ENCODE assay signal across 22 cellular contexts in genomic region chr19:29303035-29303706, GRCh38.
DNase-seq lines count a peak whose midpoint lies in the region; ATAC-seq, FAIRE-seq and TF ChIP-seq lines count a peak whose summit lies in the region.
"Had no signal": no experiment of that assay in that cellular context is flagged by ENCODE, and none has a peak within 500 bp of the region (broad histone marks: within the 10 kb centered on the region; RNA-seq: fewer than 3 reads in every experiment).

No MANE protein-coding gene starts in this region.

- no peaks in the 10 kb centered on the region for H3K9me3 ChIP-seq in gastroesophageal sphincter

- TF ChIP-seq EP300 in gastroesophageal sphincter (IDR thresholded peaks at IDR 0.05), result no peak

- peaks cover 2% of the 10 kb centered on the region for H3K9me3 Mint-ChIP-seq in activated CD8-positive, alpha-beta memory T cell treated with anti-CD3 and anti-CD28 coated beads, Interleukin-2, amount 10 ng/mL, durations not matched to agents 7 days and 5 days (ENCODE audit: low read depth)
- no peaks in the 10 kb centered on the region for H3K9me3 Mint-ChIP-seq in activated naive CD8-positive, alpha-beta T cell (ENCODE audit: low read depth)
- no peaks in the 10 kb centered on the region for H3K9me3 Mint-ChIP-seq in natural killer cell

- no peaks in the 10 kb centered on the region for H3K36me3 ChIP-seq in gastroesophageal sphincter
- H3K36me3 ChIP-seq: BLaER1 treated with 17β-estradiol and CSF1 and Interleukin-3, amounts not matched to agents 10 nM and 100 nM had no signal

- no peak for FAIRE-seq in urothelium cell line (lab: Jason Lieb, UNC)
- FAIRE-seq: A204.1, GM12891, GM18507 had no signal

- TF ChIP-seq CTCF in natural killer cell (IDR thresholded peaks at IDR 0.05), result no peak
- no peak for TF ChIP-seq CTCF in gastroesophageal sphincter (IDR thresholded peaks at IDR 0.05)

- peak; percentile 45 for ATAC-seq in activated CD8-positive, alpha-beta memory T cell treated with anti-CD3 and anti-CD28 coated beads, Interleukin-2, amount 10 ng/mL, durations not matched to agents 7 days and 5 days
- ATAC-seq in natural killer cell (peak in 1 of 3 donors; percentile 19), gastroesophageal sphincter (no peak), GM18868 (IDR thresholded peaks at IDR 0.05; ENCODE audit: unreplicated experiment) (no peak)
- ATAC-seq in stimulated activated naive CD8-positive, alpha-beta T cell treated with anti-CD3 and anti-CD28 coated beads, Interleukin-15, Interleukin-2, amounts not matched to agents 100 U/mL and 50 U/mL, for 24 hours, result no peak
- ATAC-seq: HCT116 had no signal

- no peaks in the 10 kb centered on the region for H3K4me1 ChIP-seq in gastroesophageal sphincter

- WGBS in gastroesophageal sphincter (ENCODE audit: low coverage in 1 of 2), 2 donors, result 86 to 87% methylated on average over 4 to 6 of the region's 11 CpGs

- peaks cover 27% of the 10 kb centered on the region for H3K4me1 Mint-ChIP-seq in activated CD8-positive, alpha-beta memory T cell treated with anti-CD3 and anti-CD28 coated beads, Interleukin-2, amount 10 ng/mL, durations not matched to agents 7 days and 5 days
- H3K4me1 Mint-ChIP-seq in activated naive CD8-positive, alpha-beta T cell (ENCODE audit: low read depth), result no peaks in the 10 kb centered on the region
- H3K4me1 Mint-ChIP-seq in natural killer cell, result peaks cover 21 to 23% of the 10 kb centered on the region in 2 donors

- peak overlapping the region; percentile 11 for H3K27ac Mint-ChIP-seq in activated CD8-positive, alpha-beta memory T cell treated with anti-CD3 and anti-CD28 coated beads, Interleukin-2, amount 10 ng/mL, durations not matched to agents 7 days and 5 days
- H3K27ac Mint-ChIP-seq in activated naive CD8-positive, alpha-beta T cell, result peak overlapping the region; percentile 25
- no peak overlapping the region for H3K27ac Mint-ChIP-seq in natural killer cell

- peaks cover 50% of the 10 kb centered on the region for H3K27me3 ChIP-seq in gastroesophageal sphincter
- H3K27me3 ChIP-seq: BLaER1 treated with 17β-estradiol and CSF1 and Interleukin-3, amounts not matched to agents 10 nM and 100 nM had no signal

- intact Hi-C loops in natural killer cell (cut with micrococcal nuclease), result no loop called here

- peak overlapping the region; percentile 3 for H3K4me3 Mint-ChIP-seq in activated CD8-positive, alpha-beta memory T cell treated with anti-CD3 and anti-CD28 coated beads, Interleukin-2, amount 10 ng/mL, durations not matched to agents 7 days and 5 days
- no peak overlapping the region for H3K4me3 Mint-ChIP-seq in activated naive CD8-positive, alpha-beta T cell
- H3K4me3 Mint-ChIP-seq in natural killer cell, result peak overlapping the region; percentile 55

- TF ChIP-seq POLR2A in gastroesophageal sphincter (IDR thresholded peaks at IDR 0.05), result no peak

- H3K27me3 Mint-ChIP-seq in activated CD8-positive, alpha-beta memory T cell treated with anti-CD3 and anti-CD28 coated beads, Interleukin-2, amount 10 ng/mL, durations not matched to agents 7 days and 5 days, result peaks cover 56% of the 10 kb centered on the region
- peaks cover 6% of the 10 kb centered on the region for H3K27me3 Mint-ChIP-seq in activated naive CD8-positive, alpha-beta T cell
- peaks cover 8 to 20% of the 10 kb centered on the region in 2 donors for H3K27me3 Mint-ChIP-seq in natural killer cell (ENCODE audit: low read depth in 2 of 2)

- no peak overlapping the region for H3K27ac ChIP-seq in gastroesophageal sphincter
- H3K27ac ChIP-seq: BLaER1 treated with 17β-estradiol and CSF1 and Interleukin-3, amounts not matched to agents 10 nM and 100 nM; GM23248 had no signal

- no peak overlapping the region for H3K4me3 ChIP-seq in gastroesophageal sphincter
- H3K4me3 ChIP-seq: BLaER1 treated with 17β-estradiol and CSF1 and Interleukin-3, amounts not matched to agents 10 nM and 100 nM; GM23248 had no signal

- no peaks in the 10 kb centered on the region for H3K36me3 Mint-ChIP-seq in activated CD8-positive, alpha-beta memory T cell treated with anti-CD3 and anti-CD28 coated beads, Interleukin-2, amount 10 ng/mL, durations not matched to agents 7 days and 5 days
- H3K36me3 Mint-ChIP-seq in activated naive CD8-positive, alpha-beta T cell, result no peaks in the 10 kb centered on the region
- no peaks in the 10 kb centered on the region for H3K36me3 Mint-ChIP-seq in natural killer cell

- DNase-seq in activated CD8-positive, alpha-beta memory T cell treated with anti-CD3 and anti-CD28 coated beads, Interleukin-2, amount 10 ng/mL, durations not matched to agents 7 days and 5 days, result peak; percentile 62
- DNase-seq in activated CD8-positive, alpha-beta memory T cell treated with anti-CD3 and anti-CD28 coated beads for 24 hours, result no peak
- no peak for DNase-seq in natural killer cell
- peak; percentile 40 for DNase-seq in urothelium cell line (ENCODE audit: low spot score)
- no peak for DNase-seq in stimulated activated naive CD8-positive, alpha-beta T cell treated with anti-CD3 and anti-CD28 coated beads, Interleukin-15, Interleukin-2, amounts not matched to agents 100 U/mL and 50 U/mL, for 24 hours
- DNase-seq: DND-41, GF-D8, GM23248, KG1, NCI-H1092, NCI-H2081 treated with DMSO at 0.1 percent for 48 hours, NCI-H2227 treated with DMSO at 0.1 percent for 48 hours, NCI-H524, SHP77 treated with DMSO at 0.1 percent for 48 hours had no signal

- CTCF ChIA-PET in activated CD8-positive, alpha-beta memory T cell treated with anti-CD3 and anti-CD28 coated beads, Interleukin-2, amount 10 ng/mL, durations not matched to agents 7 days and 5 days (lab: Charles Lee), result interaction anchor here (1.7 kb wide), 1 partner anchor 43 kb away, joined by 3 read pairs; no protein-coding TSS in a partner anchor

Comparison
In these comparisons a context has a peak if more than half of its experiments do, and no peak if none do; other contexts are left out.
1. DNase-seq: peak in activated CD8-positive, alpha-beta memory T cell treated with anti-CD3 and anti-CD28 coated beads, Interleukin-2, amount 10 ng/mL, durations not matched to agents 7 days and 5 days (single experiment) and urothelium cell line (single experiment); none in activated CD8-positive, alpha-beta memory T cell treated with anti-CD3 and anti-CD28 coated beads for 24 hours (single experiment), natural killer cell (single experiment) and stimulated activated naive CD8-positive, alpha-beta T cell treated with anti-CD3 and anti-CD28 coated beads, Interleukin-15, Interleukin-2, amounts not matched to agents 100 U/mL and 50 U/mL, for 24 hours (single experiment).
2. H3K27ac Mint-ChIP-seq: peak in activated CD8-positive, alpha-beta memory T cell treated with anti-CD3 and anti-CD28 coated beads, Interleukin-2, amount 10 ng/mL, durations not matched to agents 7 days and 5 days (single experiment) and activated naive CD8-positive, alpha-beta T cell (single experiment); none in natural killer cell (0 of 2).